8 cellular contexts compared by ENCODE assay signal in genomic region chr11:3860898-3861393, GRCh38. TPM values are rescaled to one million over a fixed set of nuclear protein-coding genes. Genes with fewer than 3 reads are reported as not detected.
DNase-seq lines count a peak whose midpoint lies in the region; ATAC-seq and TF ChIP-seq lines count a peak whose summit lies in the region.
"Not testable (repeated sequence)": the region's sequence is repeated elsewhere in the genome, so short reads cannot be mapped to it uniquely, and the experiment has no call there.

No MANE protein-coding gene starts in this region.

- peak overlapping the region; percentile 28 for H3K4me3 Mint-ChIP-seq in activated B cell treated with CpG ODN at 0.5 μM for 24 hours
- H3K4me3 Mint-ChIP-seq in endothelial cell (ENCODE audit: unreplicated experiment), result peak overlapping the region; percentile 48
- peak overlapping the region; percentile 14 for H3K4me3 Mint-ChIP-seq in neural progenitor cell

- H3K27ac ChIP-seq in DOHH2 (ENCODE audit: low read depth, low read length); neural progenitor cell: not testable (repeated sequence)
- H3K27ac ChIP-seq in HL-60 (replicated peaks), result peak overlapping the region; percentile 13; the same call in 1 of the 2 replicates
- H3K27ac ChIP-seq in transverse colon, result peak overlapping the region in 3 of 4 donors; percentile 4 to 29 (median 16)

- H3F3A ChIP-seq in DOHH2 (ENCODE audit: control insufficient read depth, insufficient read depth); neural progenitor cell (ENCODE audit: low read depth): not testable (repeated sequence)

- not testable (repeated sequence) for TF ChIP-seq POLR2A in transverse colon (IDR thresholded peaks at IDR 0.05)

- CTCF ChIA-PET in activated B cell treated with CpG ODN at 0.5 μM for 24 hours (lab: Charles Lee), result interaction anchor here (0.6 kb wide), 1 partner anchor 10 kb away, joined by 3 read pairs; no protein-coding TSS in a partner anchor

- H3K4me1 Mint-ChIP-seq in activated B cell treated with CpG ODN at 0.5 μM for 24 hours (peaks cover 93% of the 10 kb centered on the region), endothelial cell (ENCODE audit: unreplicated experiment) (peaks cover 40% of the 10 kb centered on the region), neural progenitor cell (peaks cover 61% of the 10 kb centered on the region)

- H3K36me3 ChIP-seq in DOHH2 (ENCODE audit: control insufficient read depth, low read length); neural progenitor cell; transverse colon: not testable (repeated sequence)

- H3K4me1 ChIP-seq in DOHH2 (ENCODE audit: control insufficient read depth, low read length), result peaks cover 78% of the 10 kb centered on the region
- H3K4me1 ChIP-seq in neural progenitor cell, result peaks cover 23% of the 10 kb centered on the region
- peaks cover 33 to 75% (median 62%) of the 10 kb centered on the region in 4 donors for H3K4me1 ChIP-seq in transverse colon

- not testable (repeated sequence) for H4K20me1 ChIP-seq in DOHH2 (ENCODE audit: control insufficient read depth, insufficient read depth, low read depth, low read length)
- peaks cover 12% of the 10 kb centered on the region for H4K20me1 ChIP-seq in neural progenitor cell (ENCODE audit: low read depth)

- H3K9me3 Mint-ChIP-seq in activated B cell treated with CpG ODN at 0.5 μM for 24 hours; endothelial cell (ENCODE audit: unreplicated experiment); neural progenitor cell: not testable (repeated sequence)

- POLR2A ChIA-PET in activated B cell treated with CpG ODN at 0.5 μM for 24 hours (lab: Charles Lee), result interaction anchor here (0.6 to 1.3 kb wide), 3 partner anchors 17 to 30 kb away, joined by 3 to 8 read pairs (median 3); partner anchors contain the start of gene RHOG

- intact Hi-C loops in activated B cell treated with CpG ODN at 0.5 μM for 24 hours (cut with micrococcal nuclease); transverse colon (cut with DNase I; ENCODE audit: low total_unique reads): not testable (repeated sequence)

- not testable (repeated sequence) for H3K36me3 Mint-ChIP-seq in activated B cell treated with CpG ODN at 0.5 μM for 24 hours (ENCODE audit: low read depth); endothelial cell (ENCODE audit: low read depth, unreplicated experiment); neural progenitor cell

- H2AFZ ChIP-seq in neural progenitor cell (replicated peaks), result not testable (repeated sequence)

- peak; percentile 38 for ATAC-seq in activated B cell treated with CpG ODN at 0.5 μM for 24 hours (ENCODE audit: low read depth)

- not testable (repeated sequence) for H3K27me3 ChIP-seq in DOHH2 (ENCODE audit: control insufficient read depth, low read length); HL-60 (ENCODE audit: insufficient read depth, poor library complexity, severe bottlenecking); transverse colon
- peaks cover 18% of the 10 kb centered on the region for H3K27me3 ChIP-seq in neural progenitor cell

- not testable (repeated sequence) for H3K27me3 Mint-ChIP-seq in activated B cell treated with CpG ODN at 0.5 μM for 24 hours; endothelial cell (ENCODE audit: unreplicated experiment); neural progenitor cell (ENCODE audit: insufficient read depth, low read depth)

- DNase-seq in HL-60 (ENCODE audit: low read depth in 1 of 2, low spot score in 1 of 2), result peak in 1 of 2 experiments; percentile 32
- DNase-seq in NCI-H510A treated with DMSO at 0.1 percent for 48 hours (lab: John Stamatoyannopoulos, UW), result peak; percentile 43
- not testable (repeated sequence) for DNase-seq in activated B cell treated with CpG ODN at 0.5 μM for 24 hours; endothelial cell (ENCODE audit: low spot score); neural progenitor cell (ENCODE audit: low spot score)
- peak; percentile 44 for DNase-seq in activated naive CD4-positive, alpha-beta T cell treated with Interleukin-2 at 50 U/mL for 16 hours
- peak; percentile 43 for DNase-seq in transverse colon

- WGBS in transverse colon (ENCODE audit: low coverage in 1 of 2), 2 donors, result 65 to 69% methylated on average over 4 of the region's 4 CpGs

- H3K9me2 ChIP-seq in DOHH2 (replicated peaks; ENCODE audit: control insufficient read depth, low read length), result not testable (repeated sequence)

- H3K27ac Mint-ChIP-seq in activated B cell treated with CpG ODN at 0.5 μM for 24 hours, result peak overlapping the region; percentile 51
- H3K27ac Mint-ChIP-seq in endothelial cell (ENCODE audit: unreplicated experiment), result peak overlapping the region; percentile 43
- peak overlapping the region; percentile 40 for H3K27ac Mint-ChIP-seq in neural progenitor cell

- TF ChIP-seq EP300 in transverse colon (IDR thresholded peaks at IDR 0.05; ENCODE audit: low read depth), result not testable (repeated sequence)

- H3K4me3 ChIP-seq in DOHH2 (ENCODE audit: low read length), result peak overlapping the region; percentile 1; the same call in 1 of the 2 replicates
- H3K4me3 ChIP-seq in HL-60 (replicated peaks; ENCODE audit: insufficient read depth, low read length); neural progenitor cell; transverse colon: not testable (repeated sequence)

- not testable (repeated sequence) for H3K9ac ChIP-seq in neural progenitor cell

- in situ Hi-C loops in transverse colon (cut with MboI; ENCODE audit: low pct_ligation_motif_present in 1 of 4, low pct_unique_long_range_greater_than_20kb in 1 of 4, low sequenced_read_pairs in 3 of 4), result loop anchor here in 1 of 4 donors (25.0 kb wide), 1 partner anchor 101 kb away; no protein-coding TSS in a partner anchor

- TF ChIP-seq CTCF in DOHH2 (IDR thresholded peaks at IDR 0.05; ENCODE audit: low read depth, low read length, poor library complexity, severe bottlenecking); HL-60 (IDR thresholded peaks at IDR 0.05; ENCODE audit: insufficient read depth, low read length); activated B cell treated with CpG ODN at 0.5 μM for 24 hours (IDR thresholded peaks at IDR 0.05); endothelial cell (IDR thresholded peaks at IDR 0.05; ENCODE audit: unreplicated experiment); neural progenitor cell (IDR thresholded peaks at IDR 0.05); transverse colon (IDR thresholded peaks at IDR 0.05): not testable (repeated sequence)

- peak overlapping the region; percentile 25 for H3K4me2 ChIP-seq in DOHH2 (ENCODE audit: low read length)
- H3K4me2 ChIP-seq in neural progenitor cell, result not testable (repeated sequence)

- not testable (repeated sequence) for H3K9me3 ChIP-seq in DOHH2 (ENCODE audit: control insufficient read depth, insufficient read depth, low read length); neural progenitor cell (ENCODE audit: low read depth); transverse colon

- H3K79me2 ChIP-seq in DOHH2 (ENCODE audit: control insufficient read depth, low read length), result peaks cover 82% of the 10 kb centered on the region
- H3K79me2 ChIP-seq in neural progenitor cell (ENCODE audit: low read depth), result not testable (repeated sequence)

RNA-seq across cellular contexts. Expression of gene STIM1, which starts 5.5 kb away (rescaled TPM):
- 37.3 and 38.4 TPM in 2 replicates for total RNA-seq in activated B cell treated with CpG ODN at 0.5 μM for 24 hours
- total RNA-seq in endothelial cell (ENCODE audit: unreplicated experiment), result 35.9 TPM
- 17.3 and 18.9 TPM in 2 replicates for total RNA-seq in neural progenitor cell (ENCODE audit: low replicate concordance)
- 10 to 100 TPM; 41.2 to 79.3 (median 48.0) TPM for total RNA-seq in transverse colon

RNA-seq across cellular contexts. Expression of gene RHOG, which starts 20.2 kb away (rescaled TPM):
- total RNA-seq in activated B cell treated with CpG ODN at 0.5 μM for 24 hours (163 and 176 TPM in 2 replicates), endothelial cell (ENCODE audit: unreplicated experiment) (76.5 TPM), neural progenitor cell (ENCODE audit: low replicate concordance) (5.9 and 19.9 TPM in 2 replicates), transverse colon (100 to 1,000 TPM in 1 of 4 donors, 10 to 100 TPM in 3; 21.7 to 146 (median 80.6) TPM)

RNA-seq across cellular contexts. Expression of gene PGAP2, which starts 52.6 kb away (rescaled TPM):
- 19.7 and 25.0 TPM in 2 replicates for total RNA-seq in activated B cell treated with CpG ODN at 0.5 μM for 24 hours
- total RNA-seq in endothelial cell (ENCODE audit: unreplicated experiment), result 22.7 TPM
- total RNA-seq in neural progenitor cell (ENCODE audit: low replicate concordance), result 10.0 and 37.4 TPM in 2 replicates
- total RNA-seq in transverse colon, result 10 to 100 TPM in 3 of 4 donors, 1 to 10 TPM in 1; 8.2 to 41.1 (median 37.9) TPM
